Comparison of ENCODE assay signal across 34 cellular contexts in the genomic region with DNA sequence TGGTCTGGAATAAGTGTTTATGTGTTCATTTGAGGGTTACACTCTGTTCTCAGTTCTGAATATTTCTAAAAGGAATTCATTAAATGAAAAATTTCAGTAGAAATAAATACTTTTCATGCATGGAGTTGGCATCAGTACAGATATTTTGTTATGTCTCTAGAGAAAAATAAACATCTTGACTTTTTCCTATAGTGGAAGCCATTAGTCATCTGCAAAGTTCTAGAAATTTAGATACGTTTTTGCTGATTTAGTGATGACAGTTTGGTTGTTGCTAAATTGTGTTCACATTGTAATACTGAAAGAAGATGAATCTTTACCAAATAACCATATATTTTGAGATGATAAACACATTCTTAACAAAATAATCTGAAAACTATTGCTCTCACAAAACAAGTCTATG.
"Had no signal": no experiment of that assay in that cellular context is flagged by ENCODE, and none has a peak within 500 bp of the region (broad histone marks: within the 10 kb centered on the region; RNA-seq: fewer than 3 reads in every experiment).

No MANE protein-coding gene starts in this region.

- H3K27me3 Mint-ChIP-seq: activated B cell treated with CpG ODN at 0.5 μM for 24 hours; activated CD4-positive, alpha-beta memory T cell treated with anti-CD3 and anti-CD28 coated beads, Interleukin-2, amount 10 ng/mL, durations not matched to agents 7 days and 5 days; activated CD8-positive, alpha-beta memory T cell treated with anti-CD3 and anti-CD28 coated beads, Interleukin-2, amount 10 ng/mL, durations not matched to agents 7 days and 5 days; activated naive CD4-positive, alpha-beta T cell treated with anti-CD3 and anti-CD28 coated beads, Interleukin-2, amount 10 ng/mL, durations not matched to agents 7 days and 5 days; activated naive CD8-positive, alpha-beta T cell; activated naive CD8-positive, alpha-beta T cell treated with anti-CD3 and anti-CD28 coated beads, Interleukin-2, amount 50 U/mL, for 24 hours; brain had no signal

- DNase-seq: activated B cell treated with CpG ODN at 0.5 μM for 24 hours; activated CD4-positive, alpha-beta memory T cell treated with anti-CD3 and anti-CD28 coated beads, Interleukin-2, amount 10 ng/mL, durations not matched to agents 7 days and 5 days; activated CD4-positive, alpha-beta T cell treated with anti-CD3 and anti-CD28 coated beads for 4 hours; activated CD4-positive, CD25-positive, alpha-beta regulatory T cell treated with anti-CD3 and anti-CD28 coated beads, Interleukin-2, amount 50 U/mL, for 72 hours; activated CD8-positive, alpha-beta memory T cell treated with anti-CD3 and anti-CD28 coated beads for 24 hours; activated CD8-positive, alpha-beta memory T cell treated with anti-CD3 and anti-CD28 coated beads, Interleukin-2, amount 10 ng/mL, durations not matched to agents 7 days and 5 days; activated CD8-positive, alpha-beta memory T cell treated with anti-CD3 and anti-CD28 coated beads, Interleukin-2, amount 50 U/mL, for 48 hours; activated effector memory CD4-positive, alpha-beta T cell treated with Interleukin-2 at 50 U/mL for 16 hours; activated naive CD4-positive, alpha-beta T cell treated with anti-CD3 and anti-CD28 coated beads, Interleukin-2, amount 10 ng/mL, durations not matched to agents 7 days and 5 days; activated naive CD8-positive, alpha-beta T cell treated with anti-CD3 and anti-CD28 coated beads, Interleukin-2, amount 50 U/mL, for 24 hours; activated T-cell treated with anti-CD3 and anti-CD28 coated beads, Interleukin-2, amount 50 U/mL, for 48 hours; amygdala; central memory CD4-positive, alpha-beta T cell; NCI-H1105 treated with DMSO at 0.1 percent for 48 hours; NCI-H1436; NCI-H1694; NCI-H2029; NCI-H345; NCI-H524 treated with DMSO at 0.1 percent for 48 hours; NCI-H748 treated with DMSO at 0.1 percent for 48 hours; NK-92 treated with Interleukin-12 subunit alpha and Interleukin-12 subunit beta, amount 100 ng/mL, for 24 hours; PC-3; Peyer's patch; RPMI8226; SHP77 treated with DMSO at 0.1 percent for 48 hours; SK-N-SH had no signal

- H3K27ac ChIP-seq: Peyer's patch, SJSA1 had no signal

- H3K9ac ChIP-seq: SK-N-SH had no signal

- H3K4me2 ChIP-seq: SK-N-SH had no signal

- H3K9me3 ChIP-seq: Peyer's patch, SJSA1, SK-N-SH had no signal

- H3K27me3 ChIP-seq: Peyer's patch, SJSA1 had no signal

- H3K36me3 Mint-ChIP-seq: activated CD8-positive, alpha-beta memory T cell treated with anti-CD3 and anti-CD28 coated beads, Interleukin-2, amount 10 ng/mL, durations not matched to agents 7 days and 5 days; activated naive CD4-positive, alpha-beta T cell treated with anti-CD3 and anti-CD28 coated beads, Interleukin-2, amount 10 ng/mL, durations not matched to agents 7 days and 5 days; activated naive CD8-positive, alpha-beta T cell; brain had no signal

- H3K4me3 Mint-ChIP-seq: activated B cell treated with CpG ODN at 0.5 μM for 24 hours; activated CD4-positive, alpha-beta memory T cell treated with anti-CD3 and anti-CD28 coated beads, Interleukin-2, amount 10 ng/mL, durations not matched to agents 7 days and 5 days; activated CD8-positive, alpha-beta memory T cell treated with anti-CD3 and anti-CD28 coated beads, Interleukin-2, amount 10 ng/mL, durations not matched to agents 7 days and 5 days; activated naive CD4-positive, alpha-beta T cell treated with anti-CD3 and anti-CD28 coated beads, Interleukin-2, amount 10 ng/mL, durations not matched to agents 7 days and 5 days; activated naive CD8-positive, alpha-beta T cell; activated naive CD8-positive, alpha-beta T cell treated with anti-CD3 and anti-CD28 coated beads, Interleukin-2, amount 50 U/mL, for 24 hours; brain; T-helper 1 cell treated with Interleukin-12 subunit alpha and Interleukin-12 subunit beta and Interleukin-4 antibody, amounts not matched to agents 30 μg/mL and 1 μg/mL, for 36 hours; T-helper 2 cell treated with Interferon-gamma antibody and Interleukin-4, amounts not matched to agents 5 μg/mL and 100 μg/mL, for 36 hours had no signal

- H3K4me1 ChIP-seq: Peyer's patch, SJSA1 had no signal

- H3K9me3 Mint-ChIP-seq: activated CD4-positive, alpha-beta memory T cell treated with anti-CD3 and anti-CD28 coated beads, Interleukin-2, amount 10 ng/mL, durations not matched to agents 7 days and 5 days; activated naive CD4-positive, alpha-beta T cell treated with anti-CD3 and anti-CD28 coated beads, Interleukin-2, amount 10 ng/mL, durations not matched to agents 7 days and 5 days; activated naive CD8-positive, alpha-beta T cell treated with anti-CD3 and anti-CD28 coated beads, Interleukin-2, amount 50 U/mL, for 24 hours; brain; T-helper 1 cell treated with Interleukin-12 subunit alpha and Interleukin-12 subunit beta and Interleukin-4 antibody, amounts not matched to agents 30 μg/mL and 1 μg/mL, for 36 hours had no signal

- H3K4me3 ChIP-seq: K562, Peyer's patch, SJSA1 had no signal

- FAIRE-seq: bronchial epithelial cell, K562, TTC549 had no signal

- H3K36me3 ChIP-seq: Peyer's patch, SJSA1 had no signal

- ATAC-seq: activated CD8-positive, alpha-beta memory T cell treated with anti-CD3 and anti-CD28 coated beads, Interleukin-2, amount 10 ng/mL, durations not matched to agents 7 days and 5 days; activated naive CD8-positive, alpha-beta T cell treated with anti-CD3 and anti-CD28 coated beads, Interleukin-2, amount 50 U/mL, for 24 hours; K562; PC-3 had no signal

- H3K4me1 Mint-ChIP-seq: activated B cell treated with CpG ODN at 0.5 μM for 24 hours; activated CD4-positive, alpha-beta memory T cell treated with anti-CD3 and anti-CD28 coated beads, Interleukin-2, amount 10 ng/mL, durations not matched to agents 7 days and 5 days; activated CD8-positive, alpha-beta memory T cell treated with anti-CD3 and anti-CD28 coated beads, Interleukin-2, amount 10 ng/mL, durations not matched to agents 7 days and 5 days; activated naive CD4-positive, alpha-beta T cell treated with anti-CD3 and anti-CD28 coated beads, Interleukin-2, amount 10 ng/mL, durations not matched to agents 7 days and 5 days; activated naive CD8-positive, alpha-beta T cell treated with anti-CD3 and anti-CD28 coated beads, Interleukin-2, amount 50 U/mL, for 24 hours; brain had no signal

- H3K27ac Mint-ChIP-seq: activated B cell treated with CpG ODN at 0.5 μM for 24 hours; activated CD4-positive, alpha-beta memory T cell treated with anti-CD3 and anti-CD28 coated beads, Interleukin-2, amount 10 ng/mL, durations not matched to agents 7 days and 5 days; activated CD8-positive, alpha-beta memory T cell treated with anti-CD3 and anti-CD28 coated beads, Interleukin-2, amount 10 ng/mL, durations not matched to agents 7 days and 5 days; activated naive CD4-positive, alpha-beta T cell treated with anti-CD3 and anti-CD28 coated beads, Interleukin-2, amount 10 ng/mL, durations not matched to agents 7 days and 5 days; activated naive CD8-positive, alpha-beta T cell; activated naive CD8-positive, alpha-beta T cell treated with anti-CD3 and anti-CD28 coated beads, Interleukin-2, amount 50 U/mL, for 24 hours; brain; T-helper 1 cell treated with Interleukin-12 subunit alpha and Interleukin-12 subunit beta and Interleukin-4 antibody, amounts not matched to agents 30 μg/mL and 1 μg/mL, for 36 hours; T-helper 2 cell treated with Interferon-gamma antibody and Interleukin-4, amounts not matched to agents 5 μg/mL and 100 μg/mL, for 36 hours had no signal
